8 cellular contexts compared by ENCODE assay signal in genomic region chr18:35478520-35479435, GRCh38. TPM values are rescaled to one million over a fixed set of nuclear protein-coding genes. Genes with fewer than 3 reads are reported as not detected.
DNase-seq lines count a peak whose midpoint lies in the region; ATAC-seq, FAIRE-seq and TF ChIP-seq lines count a peak whose summit lies in the region.
"Had no signal": no experiment of that assay in that cellular context is flagged by ENCODE, and none has a peak within 500 bp of the region (broad histone marks: within the 10 kb centered on the region; RNA-seq: fewer than 3 reads in every experiment).

No MANE protein-coding gene starts in this region.

- H3K79me2 ChIP-seq in GM23338 (replicated peaks; ENCODE audit: insufficient read depth), result peaks cover 42% of the 10 kb centered on the region
- H3K79me2 ChIP-seq: parathyroid adenoma had no signal

- intact Hi-C loops in body of pancreas (cut with DNase I) (no loop called here), thyroid gland (cut with DNase I) (no loop called here)

- no peaks in the 10 kb centered on the region for H3K9me3 ChIP-seq in body of pancreas
- no peaks in the 10 kb centered on the region for H3K9me3 ChIP-seq in thyroid gland

- peak; percentile 75 for ATAC-seq in GM18520 (IDR thresholded peaks at IDR 0.05; ENCODE audit: unreplicated experiment)
- peak; percentile 53 for ATAC-seq in body of pancreas
- no peak for ATAC-seq in GM23338

- no peak for TF ChIP-seq POLR2A in body of pancreas (IDR thresholded peaks at IDR 0.05)
- no peak for TF ChIP-seq POLR2A in thyroid gland (IDR thresholded peaks at IDR 0.05)

- DNase-seq in HTR-8/SVneo (ENCODE audit: insufficient read length, low spot score) (peak; percentile 24), body of pancreas (peak in 1 of 4 donors; percentile 15), mucosa of gallbladder (ENCODE audit: low spot score) (peak; percentile 39), thyroid gland (peak; percentile 61 to 70), GM23338 (ENCODE audit: low spot score) (no peak), KG1 (lab: John Stamatoyannopoulos, UW) (no peak)

- 62% methylated on average over 8 of the region's 8 CpGs for WGBS in body of pancreas, 2 donors
- WGBS in thyroid gland, 2 donors, result 55 to 58% methylated on average over 8 of the region's 8 CpGs

- H4K20me1 ChIP-seq in GM23338 (replicated peaks; ENCODE audit: insufficient read depth), result peaks cover 3% of the 10 kb centered on the region; the same call in 1 of the 2 replicates

- no peak for FAIRE-seq in HTR-8/SVneo (lab: Jason Lieb, UNC)

- no peak overlapping the region for H3K4me2 ChIP-seq in GM23338

- peaks cover 26% of the 10 kb centered on the region; the same call in 2 of the 3 replicates for H3K36me3 Mint-ChIP-seq in GM23338 (ENCODE audit: low read depth)

- H3K27me3 ChIP-seq in body of pancreas, result no peaks in the 10 kb centered on the region
- H3K27me3 ChIP-seq in thyroid gland, result no peaks in the 10 kb centered on the region
- no peaks in the 10 kb centered on the region for H3K27me3 ChIP-seq in GM23338 (ENCODE audit: insufficient read depth)

- H3K27me3 Mint-ChIP-seq in GM23338 (ENCODE audit: insufficient read depth, low read depth, poor library complexity), result no peaks in the 10 kb centered on the region

- H3K9me3 Mint-ChIP-seq in GM23338, result no peaks in the 10 kb centered on the region

- H3K4me1 ChIP-seq in body of pancreas (peaks cover 12% of the 10 kb centered on the region), thyroid gland (peaks cover 12 to 19% of the 10 kb centered on the region in 2 donors), GM23338 (ENCODE audit: insufficient read depth) (no peaks in the 10 kb centered on the region)
- H3K4me1 ChIP-seq: parathyroid adenoma had no signal

- H3K4me1 Mint-ChIP-seq in GM23338, result peaks cover 4% of the 10 kb centered on the region; the same call in 2 of the 3 replicates

- no peak overlapping the region for H3K27ac ChIP-seq in body of pancreas
- no peak overlapping the region for H3K27ac ChIP-seq in thyroid gland
- H3K27ac ChIP-seq in GM23338 (ENCODE audit: low read depth), result no peak overlapping the region
- H3K27ac ChIP-seq: parathyroid adenoma had no signal

- H3K27ac Mint-ChIP-seq in GM23338, result no peak overlapping the region

- H3K9me2 ChIP-seq in GM23338 (ENCODE audit: insufficient read depth), result no peaks in the 10 kb centered on the region

- H3K4me3 ChIP-seq in body of pancreas (no peak overlapping the region), thyroid gland (replicated peaks in 1 of 3) (no peak overlapping the region), GM23338 (no peak overlapping the region)

- H3K36me3 ChIP-seq in body of pancreas (replicated peaks in 1 of 2; ENCODE audit: insufficient read depth in 1 of 2, low read depth in 2 of 2) (no peaks in the 10 kb centered on the region), thyroid gland (no peaks in the 10 kb centered on the region), GM23338 (ENCODE audit: insufficient read depth) (0 out of 2 replicates have a peak, but pooled peaks cover 5% of the 10 kb centered on the region)

- no peak for TF ChIP-seq CTCF in body of pancreas (IDR thresholded peaks at IDR 0.05)
- no peak for TF ChIP-seq CTCF in thyroid gland (IDR thresholded peaks at IDR 0.05)
- TF ChIP-seq CTCF in GM23338 (conservative IDR thresholded peaks at IDR 0.05; ENCODE audit: low read depth in 2 of 2), result no peak

- H3K4me3 Mint-ChIP-seq in GM23338, result no peak overlapping the region

- H3F3A ChIP-seq in GM23338 (replicated peaks; ENCODE audit: low read depth), result no peaks in the 10 kb centered on the region

- no peak overlapping the region for H2AFZ ChIP-seq in GM23338
- H2AFZ ChIP-seq: parathyroid adenoma had no signal

TF ChIP-seq in GM23338, 12 proteins besides CTCF, POLR2A, EP300 and RAD21 (continues in another document):
- TF ChIP-seq JUNB (IDR thresholded peaks at IDR 0.05; ENCODE audit: unreplicated experiment), result no peak
- no peak for TF ChIP-seq CREB1 (CRISPR knock-in tag; IDR thresholded peaks at IDR 0.05; ENCODE audit: low read depth)
- TF ChIP-seq STAT1 (IDR thresholded peaks at IDR 0.05; ENCODE audit: unreplicated experiment), result no peak
- TF ChIP-seq POLR2AphosphoS5 (IDR thresholded peaks at IDR 0.05; ENCODE audit: low read depth), result no peak
- no peak for TF ChIP-seq EZH2 (IDR thresholded peaks at IDR 0.05; ENCODE audit: low read depth, unreplicated experiment)
- TF ChIP-seq REST (IDR thresholded peaks at IDR 0.05; ENCODE audit: unreplicated experiment), result no peak
- TF ChIP-seq ZNF114 (CRISPR knock-in tag; IDR thresholded peaks at IDR 0.05), result no peak
- TF ChIP-seq ZNF331 (CRISPR knock-in tag; IDR thresholded peaks at IDR 0.05; ENCODE audit: low read depth), result no peak
- no peak for TF ChIP-seq ETS1 (IDR thresholded peaks at IDR 0.05)

RNA-seq across cellular contexts. Expression of gene INO80C, which starts 19.0 kb away (rescaled TPM):
- total RNA-seq in body of pancreas (10 to 100 TPM in 1 of 2 donors, 1 to 10 TPM in 1; 1.6 to 10.4 TPM), mucosa of gallbladder (33.5 TPM), thyroid gland (10 to 100 TPM in 1 of 4 donors, 1 to 10 TPM in 3; 5.1 to 19.3 (median 8.2) TPM)
- total RNA-seq in GM23338 (2014; rRNA removed; shearing (Covaris generic)), result 16.3 and 22.6 TPM in 2 replicates
- polyA plus RNA-seq in GM23338 (2016; fragmentation: Nextera tagmentation; extraction: Ambion mirVana), result 52.3 and 52.8 TPM in 2 replicates

Comparison
In these comparisons a context has a peak if more than half of its experiments do, and no peak if none do; other contexts are left out.
1. DNase-seq: peak in HTR-8/SVneo (single experiment), mucosa of gallbladder (single experiment) and thyroid gland (2 of 2); none in GM23338 (single experiment) and KG1 (single experiment).